ENCODE assay signal across 12 cellular contexts in the genomic region with DNA sequence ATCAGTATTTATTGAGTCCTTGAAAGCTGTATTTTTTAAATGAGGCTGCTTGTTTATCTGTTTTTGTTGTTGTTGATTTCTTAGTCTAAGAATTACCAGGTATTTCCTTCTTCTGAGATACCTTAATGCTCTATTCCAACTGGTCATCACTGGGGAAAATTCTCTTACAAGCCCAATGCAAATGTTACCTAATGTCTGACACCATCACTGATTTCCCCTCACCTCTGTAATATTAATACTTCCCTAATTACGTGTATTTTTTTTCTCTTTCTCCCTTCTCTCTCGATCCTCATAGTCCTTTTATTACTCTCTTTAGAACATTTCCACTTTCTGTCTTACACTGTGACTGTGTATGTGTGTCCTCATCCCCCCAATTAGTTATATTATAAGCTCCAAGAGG. TPM values are rescaled to one million over a fixed set of nuclear protein-coding genes. Genes with fewer than 3 reads are reported as not detected.
DNase-seq lines count a peak whose midpoint lies in the region; ATAC-seq lines count a peak whose summit lies in the region.
"Had no signal": no experiment of that assay in that cellular context is flagged by ENCODE, and none has a peak within 500 bp of the region (broad histone marks: within the 10 kb centered on the region; RNA-seq: fewer than 3 reads in every experiment).

No MANE protein-coding gene starts in this region.

- H3K27me3 Mint-ChIP-seq in dendritic cell treated with granulocyte-macrophage colony-stimulating factor and Interleukin-4, amounts not matched to agents 40 ng/mL and 50 ng/mL, for 4 days = no peaks in the 10 kb centered on the region

- intact Hi-C loops in dendritic cell treated with granulocyte-macrophage colony-stimulating factor and Interleukin-4, amounts not matched to agents 40 ng/mL and 50 ng/mL, for 4 days (cut with micrococcal nuclease) = no loop called here

- no peak overlapping the region for H3K4me3 Mint-ChIP-seq in dendritic cell treated with granulocyte-macrophage colony-stimulating factor and Interleukin-4, amounts not matched to agents 40 ng/mL and 50 ng/mL, for 4 days

- H3K4me2 ChIP-seq in skeletal muscle satellite cell (ENCODE audit: low read length) = peak overlapping the region; percentile 69

- peak overlapping the region; percentile 68 for H3K4me3 ChIP-seq in skeletal muscle satellite cell (ENCODE audit: low read length)

- no peaks in the 10 kb centered on the region for H3K36me3 Mint-ChIP-seq in dendritic cell treated with granulocyte-macrophage colony-stimulating factor and Interleukin-4, amounts not matched to agents 40 ng/mL and 50 ng/mL, for 4 days (ENCODE audit: low read depth)

- no peaks in the 10 kb centered on the region for H3K27me3 ChIP-seq in skeletal muscle satellite cell (ENCODE audit: control insufficient read depth, insufficient read depth, low read length)
- H3K27me3 ChIP-seq: neutrophil had no signal

- peaks cover 27% of the 10 kb centered on the region for H3K4me1 Mint-ChIP-seq in dendritic cell treated with granulocyte-macrophage colony-stimulating factor and Interleukin-4, amounts not matched to agents 40 ng/mL and 50 ng/mL, for 4 days (ENCODE audit: low read depth)

- H3K4me1 ChIP-seq in skeletal muscle satellite cell (ENCODE audit: control insufficient read depth, insufficient read depth, low read length) = peaks cover 40% of the 10 kb centered on the region

- DNase-seq in SKM-1 (lab: John Stamatoyannopoulos, UW; ENCODE audit: unreplicated experiment) = no peak
- no peak for DNase-seq in AG08396 (ENCODE audit: low spot score)
- DNase-seq: activated CD4-positive, alpha-beta T cell treated with anti-CD3 and anti-CD28 coated beads, Interleukin-2, amount 50 U/mL, for 1 hour; NCI-H510A treated with DMSO at 0.1 percent for 48 hours; stimulated activated naive CD4-positive, alpha-beta T cell treated with Interleukin-2 at 50 U/mL for 16 hours had no signal

- peak overlapping the region; percentile 58 for H3K27ac Mint-ChIP-seq in dendritic cell treated with granulocyte-macrophage colony-stimulating factor and Interleukin-4, amounts not matched to agents 40 ng/mL and 50 ng/mL, for 4 days

- no peaks in the 10 kb centered on the region for H3K9me3 Mint-ChIP-seq in dendritic cell treated with granulocyte-macrophage colony-stimulating factor and Interleukin-4, amounts not matched to agents 40 ng/mL and 50 ng/mL, for 4 days

- H3K9ac ChIP-seq in skeletal muscle satellite cell (ENCODE audit: low read depth, low read length) = peak overlapping the region; percentile 84

- no peaks in the 10 kb centered on the region for H3K36me3 ChIP-seq in skeletal muscle satellite cell (ENCODE audit: insufficient read depth, low read length)
- H3K36me3 ChIP-seq: neutrophil had no signal

- peak; percentile 5 for ATAC-seq in GM18502 (IDR thresholded peaks at IDR 0.05; ENCODE audit: poor library complexity, unreplicated experiment)
- peak; percentile 18 for ATAC-seq in HG03280 (IDR thresholded peaks at IDR 0.05; ENCODE audit: unreplicated experiment)
- ATAC-seq in GM18909 (IDR thresholded peaks at IDR 0.05; ENCODE audit: poor library complexity, unreplicated experiment) = no peak
- no peak for ATAC-seq in HG02852 (IDR thresholded peaks at IDR 0.05; ENCODE audit: unreplicated experiment)

- no peaks in the 10 kb centered on the region for H3K9me3 ChIP-seq in skeletal muscle satellite cell (replicated peaks; ENCODE audit: low read length)
- H3K9me3 ChIP-seq: neutrophil had no signal

RNA-seq across cellular contexts. Expression of gene HDAC9, which starts 13.9 kb away (rescaled TPM):
- total RNA-seq in skeletal muscle satellite cell (2012; rRNA removed) = 10.6 and 11.1 TPM in 2 replicates

Comparison
In these comparisons a context has a peak if more than half of its experiments do, and no peak if none do; other contexts are left out.
1. ATAC-seq: peak in GM18502 (single experiment) and HG03280 (single experiment); none in GM18909 (single experiment) and HG02852 (single experiment).